In genomic region chr6:36946526-36946925, GRCh38 we compare ENCODE assay signal across 17 cellular contexts. TPM values are rescaled to one million over a fixed set of nuclear protein-coding genes. Genes with fewer than 3 reads are reported as not detected.
"Had no signal": no experiment of that assay in that cellular context is flagged by ENCODE, and none has a peak within 500 bp of the region (broad histone marks: within the 10 kb centered on the region; RNA-seq: fewer than 3 reads in every experiment).

No MANE protein-coding gene starts in this region.

- H3K4me3 Mint-ChIP-seq: brain; natural killer cell treated with Interleukin-12 subunit alpha and Interleukin-12 subunit beta and Interleukin-15 and Interleukin-18, amount 100 ng/mL, for 72 hours had no signal

- H3K9me3 Mint-ChIP-seq: natural killer cell treated with Interleukin-12 subunit alpha and Interleukin-12 subunit beta and Interleukin-15 and Interleukin-18, amount 100 ng/mL, for 72 hours had no signal

- ATAC-seq: left lobe of liver; natural killer cell treated with Interleukin-12 subunit alpha and Interleukin-12 subunit beta and Interleukin-15 and Interleukin-18, amount 100 ng/mL, for 72 hours; psoas muscle; sciatic nerve had no signal

- H3K27ac ChIP-seq: psoas muscle, stomach, tibial artery, vagina, WERI-Rb-1 had no signal

- H3K36me3 ChIP-seq: stomach, tibial artery, vagina, WERI-Rb-1 had no signal

- H3K4me1 Mint-ChIP-seq: brain had no signal

- H3K4me1 ChIP-seq: psoas muscle, stomach, tibial artery, vagina had no signal

- H3K9me3 ChIP-seq: psoas muscle, stomach, tibial artery, vagina had no signal

- H3K36me3 Mint-ChIP-seq: brain; natural killer cell treated with Interleukin-12 subunit alpha and Interleukin-12 subunit beta and Interleukin-15 and Interleukin-18, amount 100 ng/mL, for 72 hours had no signal

- FAIRE-seq: endothelial cell of umbilical vein, islet of Langerhans had no signal

- H3K27ac Mint-ChIP-seq: brain; natural killer cell treated with Interleukin-12 subunit alpha and Interleukin-12 subunit beta and Interleukin-15 and Interleukin-18, amount 100 ng/mL, for 72 hours had no signal

- H3K27me3 ChIP-seq: tibial artery, vagina had no signal

- H3K4me3 ChIP-seq: psoas muscle, stomach, tibial artery, vagina had no signal

- DNase-seq: activated CD4-positive, alpha-beta T cell treated with anti-CD3 and anti-CD28 coated beads for 48 hours; activated naive CD4-positive, alpha-beta T cell treated with anti-CD3 and anti-CD28 coated beads, Interleukin-2, amount 50 U/mL, for 16 hours; activated T-cell treated with anti-CD3 and anti-CD28 coated beads, Interleukin-2, amount 50 U/mL, for 1 hour; amygdala; foreskin melanocyte; psoas muscle; stimulated activated CD4-positive, alpha-beta T cell treated with anti-CD3 and anti-CD28 coated beads, Interleukin-12 subunit alpha, Interleukin-12 subunit beta, amount 100 ng/mL, for 4 hours; stomach; tibial artery; WERI-Rb-1 had no signal

RNA-seq across cellular contexts. Expression of gene PI16, which starts 8.0 kb away (rescaled TPM):
- total RNA-seq: endothelial cell of umbilical vein; left lobe of liver; natural killer cell treated with Interleukin-12 subunit alpha and Interleukin-12 subunit beta and Interleukin-15 and Interleukin-18, amount 100 ng/mL, for 72 hours had no signal

RNA-seq across cellular contexts. Expression of gene FGD2, which starts 58.9 kb away (rescaled TPM):
- total RNA-seq: endothelial cell of umbilical vein had no signal
- polyA plus RNA-seq: endothelial cell of umbilical vein had no signal
